ENCODE assay signal across 20 cellular contexts in genomic region chr6:42940493-42941045, GRCh38. TPM values are rescaled to one million over a fixed set of nuclear protein-coding genes. Genes with fewer than 3 reads are reported as not detected.
"Had no signal": no experiment of that assay in that cellular context is flagged by ENCODE, and none has a peak within 500 bp of the region (broad histone marks: within the 10 kb centered on the region; RNA-seq: fewer than 3 reads in every experiment).

No MANE protein-coding gene starts in this region.

- DNase-seq: activated CD4-positive, alpha-beta T cell treated with anti-CD3 and anti-CD28 coated beads, Interleukin-2, amount 50 U/mL, for 4 hours; activated CD4-positive, CD25-positive, alpha-beta regulatory T cell treated with anti-CD3 and anti-CD28 coated beads, Interleukin-2, amount 50 U/mL, for 72 hours; activated CD8-positive, alpha-beta memory T cell treated with anti-CD3 and anti-CD28 coated beads, Interleukin-2, amount 50 U/mL, for 4 hours; activated naive CD4-positive, alpha-beta T cell treated with anti-CD3 and anti-CD28 coated beads, Interleukin-2, amount 50 U/mL, for 16 hours; amygdala; brain microvascular endothelial cell; hippocampal formation; left cardiac atrium; retina; stimulated activated CD4-positive, alpha-beta T cell treated with anti-CD3 and anti-CD28 coated beads, Interleukin-4, amount 100 ng/mL, for 4 hours; SW 1271; trophoblast cell had no signal

- H3K27ac Mint-ChIP-seq: activated T-helper 1 cell treated with anti-CD3 and anti-CD28 coated beads, Interleukin-12 subunit alpha, Interleukin-12 subunit beta, Interleukin-2, Interleukin-4 antibody, amounts not matched to agents 30 ng/mL and 10 ng/mL and 1 ng/mL, durations not matched to agents 14 hours and 24 hours and 36 hours; nephron had no signal

- H3K4me1 Mint-ChIP-seq: nephron had no signal

- H3K4me3 Mint-ChIP-seq: activated T-helper 1 cell treated with anti-CD3 and anti-CD28 coated beads, Interleukin-12 subunit alpha, Interleukin-12 subunit beta, Interleukin-2, Interleukin-4 antibody, amounts not matched to agents 30 ng/mL and 10 ng/mL and 1 ng/mL, durations not matched to agents 14 hours and 24 hours and 36 hours; nephron had no signal

- H3K27me3 ChIP-seq: brain microvascular endothelial cell, SJSA1 had no signal

- H3K27ac ChIP-seq: brain microvascular endothelial cell, parathyroid adenoma, SJSA1 had no signal

- H3K9me3 ChIP-seq: SJSA1 had no signal

- H3K9me3 Mint-ChIP-seq: activated T-helper 1 cell treated with anti-CD3 and anti-CD28 coated beads, Interleukin-12 subunit alpha, Interleukin-12 subunit beta, Interleukin-2, Interleukin-4 antibody, amounts not matched to agents 30 ng/mL and 10 ng/mL and 1 ng/mL, durations not matched to agents 14 hours and 24 hours and 36 hours; nephron had no signal

- H3K4me3 ChIP-seq: SJSA1 had no signal

- H3K4me1 ChIP-seq: parathyroid adenoma, SJSA1 had no signal

RNA-seq across cellular contexts. Expression of gene GNMT, which starts 20.0 kb away (rescaled TPM):
- total RNA-seq: esophagus mucosa, glomerular endothelial cell, skeletal muscle tissue had no signal

RNA-seq across cellular contexts. Expression of gene PTCRA, which starts 24.7 kb away (rescaled TPM):
- total RNA-seq: activated T-helper 1 cell treated with anti-CD3 and anti-CD28 coated beads, Interleukin-12 subunit alpha, Interleukin-12 subunit beta, Interleukin-2, Interleukin-4 antibody, amounts not matched to agents 30 ng/mL and 10 ng/mL and 1 ng/mL, durations not matched to agents 14 hours and 24 hours and 36 hours; esophagus mucosa; glomerular endothelial cell; left cardiac atrium; lung microvascular endothelial cell; SJSA1 had no signal
